ENCODE assay signal across 15 cellular contexts in genomic region chr1:17096584-17096983, GRCh38. TPM values are rescaled to one million over a fixed set of nuclear protein-coding genes. Genes with fewer than 3 reads are reported as not detected.
DNase-seq lines count a peak whose midpoint lies in the region; ATAC-seq and TF ChIP-seq lines count a peak whose summit lies in the region.
"Had no signal": no experiment of that assay in that cellular context is flagged by ENCODE, and none has a peak within 500 bp of the region (broad histone marks: within the 10 kb centered on the region; RNA-seq: fewer than 3 reads in every experiment).

No MANE protein-coding gene starts in this region.

- no peak for TF ChIP-seq CTCF in psoas muscle (IDR thresholded peaks at IDR 0.05)
- no peak for TF ChIP-seq CTCF in A673 (conservative IDR thresholded peaks at IDR 0.05; ENCODE audit: low read depth, low read length)

- DNase-seq in psoas muscle = no peak
- DNase-seq in A673 (ENCODE audit: low spot score) = no peak
- no peak for DNase-seq in amniotic stem cell (lab: John Stamatoyannopoulos, UW)
- DNase-seq in inferior parietal cortex (ENCODE audit: extremely low spot score) = no peak
- DNase-seq: BE2C; CD8-positive, alpha-beta T cell; COR-L47; GF-D8; IMR-90 had no signal

- intact Hi-C loops in psoas muscle (cut with DNase I) (no loop called here), A673 (cut with micrococcal nuclease; ENCODE audit: unreplicated experiment) (no loop called here)

- CTCF ChIA-PET in A673 (lab: Charles Lee) = no interaction called here

- POLR2A ChIA-PET in A673 (lab: Charles Lee; ENCODE audit: low non-redundant PET) = no interaction called here

- 0 to 30% (median 11%) methylated on average over 1 of the region's 1 CpG for WGBS in psoas muscle, 3 donors

- peaks cover 0 to 77% of the 10 kb centered on the region in 2 donors for H3K36me3 ChIP-seq in psoas muscle (ENCODE audit: insufficient read depth in 1 of 2, low read depth in 1 of 2)
- H3K36me3 ChIP-seq in A673 (ENCODE audit: insufficient read depth, low read length, poor library complexity, severe bottlenecking) = peaks cover 1% of the 10 kb centered on the region
- H3K36me3 ChIP-seq: BE2C had no signal

- H3K27ac ChIP-seq in angular gyrus (ENCODE audit: low read depth, low read length) = peak overlapping the region; percentile 80
- H3K27ac ChIP-seq in cingulate gyrus (ENCODE audit: low read depth, low read length) = peak overlapping the region; percentile 87
- H3K27ac ChIP-seq in psoas muscle = peak overlapping the region; percentile 47
- no peak overlapping the region for H3K27ac ChIP-seq in A673 (ENCODE audit: low read depth, low read length, poor library complexity, severe bottlenecking)
- H3K27ac ChIP-seq: C4-2B had no signal

- ATAC-seq in psoas muscle (no peak), HG03175 (IDR thresholded peaks at IDR 0.05; ENCODE audit: unreplicated experiment) (no peak)
- ATAC-seq: CD8-positive, alpha-beta T cell; HCT116 had no signal

- peaks cover 81% of the 10 kb centered on the region for H3K4me1 ChIP-seq in psoas muscle
- peaks cover 3% of the 10 kb centered on the region for H3K4me1 ChIP-seq in A673 (ENCODE audit: insufficient read depth, low read length, poor library complexity, severe bottlenecking)
- H3K4me1 ChIP-seq: BE2C had no signal

- H3K27me3 ChIP-seq in psoas muscle (ENCODE audit: insufficient read depth in 3 of 3, low read length in 2 of 3) (no peaks in the 10 kb centered on the region), A673 (replicated peaks; ENCODE audit: insufficient read depth, low read depth, low read length, poor library complexity) (no peaks in the 10 kb centered on the region)
- H3K27me3 ChIP-seq: BE2C had no signal

- no peak overlapping the region for H3K4me3 ChIP-seq in psoas muscle
- H3K4me3 ChIP-seq in A673 (ENCODE audit: low read depth, low read length, poor library complexity, severe bottlenecking) = no peak overlapping the region

- H3K9me3 ChIP-seq in psoas muscle (no peaks in the 10 kb centered on the region), A673 (ENCODE audit: low read depth, low read length, poor library complexity, severe bottlenecking) (no peaks in the 10 kb centered on the region)
- H3K9me3 ChIP-seq: BE2C had no signal

- BruUV-seq in A673 (replicated peaks; lab: Mats Ljungman, UMichigan) = no TSS peak

RNA-seq across cellular contexts. Expression of gene PADI2, which starts 22.7 kb away (rescaled TPM):
- 100 to 1,000 TPM; 198 to 956 (median 431) TPM for total RNA-seq in psoas muscle
- polyA plus RNA-seq in psoas muscle = 100 to 1,000 TPM in 1 of 3 donors, 10 to 100 TPM in 2; 58.1 to 101 (median 58.3) TPM
- 26.4 and 27.7 TPM in 2 replicates for total RNA-seq in A673 (2021)
- total RNA-seq: CD8-positive, alpha-beta T cell; IMR-90 had no signal
- polyA plus RNA-seq: AG04450, IMR-90 had no signal

RNA-seq across cellular contexts. Expression of gene SDHB, which starts 42.8 kb away (rescaled TPM):
- 100 to 1,000 TPM; 190 to 319 (median 208) TPM for total RNA-seq in psoas muscle
- polyA plus RNA-seq in psoas muscle = 100 to 1,000 TPM; 266 to 452 (median 280) TPM
- 207 and 208 TPM in 2 replicates for total RNA-seq in A673 (2021)
